In genomic region chrX:118745570-118745969, GRCh38 we compare ENCODE assay signal across 24 cellular contexts. TPM values are rescaled to one million over a fixed set of nuclear protein-coding genes. Genes with fewer than 3 reads are reported as not detected.
DNase-seq lines count a peak whose midpoint lies in the region; ATAC-seq and TF ChIP-seq lines count a peak whose summit lies in the region.
"Had no signal": no experiment of that assay in that cellular context is flagged by ENCODE, and none has a peak within 500 bp of the region (broad histone marks: within the 10 kb centered on the region; RNA-seq: fewer than 3 reads in every experiment).

No MANE protein-coding gene starts in this region.

- in situ Hi-C loops in gastrocnemius medialis (cut with MboI; ENCODE audit: low sequenced_read_pairs in 4 of 4): no loop called here

- H3K4me3 ChIP-seq in adipocyte (ENCODE audit: low read length): no peak overlapping the region
- H3K4me3 ChIP-seq in fibroblast of mammary gland (ENCODE audit: control insufficient read depth, low read depth, low read length): no peak overlapping the region
- no peak overlapping the region for H3K4me3 ChIP-seq in gastrocnemius medialis
- H3K4me3 ChIP-seq: dorsolateral prefrontal cortex, GM12878, neural progenitor cell, suprapubic skin, upper lobe of right lung had no signal

- H3K27ac ChIP-seq in gastrocnemius medialis: peak overlapping the region; percentile 58 to 74 (median 61)
- H3K27ac ChIP-seq: dorsolateral prefrontal cortex, neural progenitor cell, suprapubic skin, upper lobe of right lung had no signal

- peak; percentile 81 to 88 for ATAC-seq in gastrocnemius medialis
- no peak for ATAC-seq in GM19023 (IDR thresholded peaks at IDR 0.05; ENCODE audit: unreplicated experiment)
- ATAC-seq: activated CD8-positive, alpha-beta T cell treated with anti-CD3 and anti-CD28 coated beads for 36 hours; GM12878; sciatic nerve; upper lobe of right lung had no signal

- no peak overlapping the region for H3K9ac ChIP-seq in adipocyte (ENCODE audit: low read length)
- H3K9ac ChIP-seq: neural progenitor cell, SK-N-SH had no signal

- H3K27me3 ChIP-seq in adipocyte (replicated peaks; ENCODE audit: control insufficient read depth, insufficient read depth, low read length) (no peaks in the 10 kb centered on the region), gastrocnemius medialis (no peaks in the 10 kb centered on the region)
- H3K27me3 ChIP-seq: neural progenitor cell, suprapubic skin, upper lobe of right lung had no signal

- H3K9me3 ChIP-seq in adipocyte (ENCODE audit: control insufficient read depth, low read length) (no peaks in the 10 kb centered on the region), gastrocnemius medialis (no peaks in the 10 kb centered on the region)
- H3K9me3 ChIP-seq: SK-N-SH, suprapubic skin, upper lobe of right lung had no signal

- DNase-seq in HCEC 1CT (peak; percentile 45), adipocyte (ENCODE audit: low read depth) (peak; percentile 58), fibroblast of mammary gland (ENCODE audit: low read depth) (peak; percentile 57), gastrocnemius medialis (no peak), NCI-H2107 (lab: John Stamatoyannopoulos, UW) (no peak), DMS53 treated with DMSO at 0.1 percent for 48 hours (lab: John Stamatoyannopoulos, UW; ENCODE audit: unreplicated experiment) (no peak)
- DNase-seq: activated CD4-positive, alpha-beta T cell treated with anti-CD3 and anti-CD28 coated beads for 1 hour; activated CD8-positive, alpha-beta T cell treated with anti-CD3 and anti-CD28 coated beads for 36 hours; activated naive CD8-positive, alpha-beta T cell treated with anti-CD3 and anti-CD28 coated beads for 36 hours; dorsolateral prefrontal cortex; hippocampal formation; NCI-H1105 treated with DMSO at 0.1 percent for 48 hours; NCI-H1930; NCI-H226; NCI-H774; SK-N-SH; stimulated activated CD4-positive, alpha-beta T cell treated with anti-CD3 and anti-CD28 coated beads, Interleukin-15, amount 100 ng/mL, for 24 hours; stimulated activated naive CD4-positive, alpha-beta T cell; upper lobe of right lung had no signal

- H3K4me1 ChIP-seq in adipocyte (ENCODE audit: control insufficient read depth, insufficient read depth, low read length) (peaks cover 8% of the 10 kb centered on the region), gastrocnemius medialis (peaks cover 7 to 11% of the 10 kb centered on the region in 2 donors)
- H3K4me1 ChIP-seq: neural progenitor cell, suprapubic skin, upper lobe of right lung had no signal

- no peak for TF ChIP-seq POLR2A in gastrocnemius medialis (IDR thresholded peaks at IDR 0.05)

- TF ChIP-seq CTCF in fibroblast of mammary gland (conservative IDR thresholded peaks at IDR 0.05; ENCODE audit: control insufficient read depth, insufficient read depth, low read depth, low read length): no peak
- TF ChIP-seq CTCF in gastrocnemius medialis (IDR thresholded peaks at IDR 0.05 in 4 of 5, conservative IDR thresholded peaks at IDR 0.05 in 1 of 5): no peak

- intact Hi-C loops in gastrocnemius medialis (cut with DNase I; ENCODE audit: low total_unique reads): no loop called here

- peaks cover 32% of the 10 kb centered on the region for H3K36me3 ChIP-seq in adipocyte (ENCODE audit: control insufficient read depth, insufficient read depth, low read length, severe bottlenecking)
- no peaks in the 10 kb centered on the region for H3K36me3 ChIP-seq in gastrocnemius medialis
- H3K36me3 ChIP-seq: neural progenitor cell, suprapubic skin had no signal

RNA-seq across cellular contexts. Expression of gene IL13RA1, which starts 18.2 kb away (rescaled TPM):
- total RNA-seq in gastrocnemius medialis: 10 to 100 TPM; 20.8 to 25.0 (median 22.9) TPM

Comparison
In these comparisons a context has a peak if more than half of its experiments do, and no peak if none do; other contexts are left out.
1. DNase-seq: peak in HCEC 1CT (single experiment), adipocyte (single experiment) and fibroblast of mammary gland (single experiment); none in gastrocnemius medialis (0 of 2), NCI-H2107 (single experiment) and DMS53 treated with DMSO at 0.1 percent for 48 hours (single experiment).